1 cellular context compared by ENCODE assay signal in genomic region chr2:102155703-102156515, GRCh38.
TF ChIP-seq lines count a peak whose summit lies in the region.

No MANE protein-coding gene starts in this region.

TF ChIP-seq in HepG2, 621 proteins besides CTCF, POLR2A, EP300 and RAD21 (continued from another document):
- TF ChIP-seq ZNF609 (CRISPR knock-in tag; IDR thresholded peaks at IDR 0.05; ENCODE audit: borderline replicate concordance) (peak; percentile 96; the same call in 1 of the 2 replicates), CEBPG (CRISPR knock-in tag; IDR thresholded peaks at IDR 0.05) (peak; percentile 98), ZBTB21 (CRISPR knock-in tag; IDR thresholded peaks at IDR 0.05) (peak; percentile 74), ZNF205 (CRISPR knock-in tag; IDR thresholded peaks at IDR 0.05) (peak; percentile 79; the same call in 1 of the 2 replicates), IRF9 (CRISPR knock-in tag; IDR thresholded peaks at IDR 0.05; ENCODE audit: borderline replicate concordance) (0 out of 2 replicates have a peak, but pooled peaks have one; percentile 18), HIC2 (CRISPR knock-in tag; IDR thresholded peaks at IDR 0.05; ENCODE audit: low read depth) (peak; percentile 94), HNF1B (CRISPR knock-in tag; IDR thresholded peaks at IDR 0.05) (peak; percentile 43; the same call in 1 of the 2 replicates), ARNT (IDR thresholded peaks at IDR 0.05) (no peak), DRAP1 (CRISPR knock-in tag; IDR thresholded peaks at IDR 0.05) (peak; percentile 54), LCORL (IDR thresholded peaks at IDR 0.05) (peak; percentile 78), LCORL (CRISPR knock-in tag; IDR thresholded peaks at IDR 0.05) (peak; percentile 88), ZNF441 (CRISPR knock-in tag; IDR thresholded peaks at IDR 0.05; ENCODE audit: borderline replicate concordance) (peak; percentile 37; the same call in 1 of the 2 replicates)
